8 cellular contexts compared by ENCODE assay signal in the genomic region with DNA sequence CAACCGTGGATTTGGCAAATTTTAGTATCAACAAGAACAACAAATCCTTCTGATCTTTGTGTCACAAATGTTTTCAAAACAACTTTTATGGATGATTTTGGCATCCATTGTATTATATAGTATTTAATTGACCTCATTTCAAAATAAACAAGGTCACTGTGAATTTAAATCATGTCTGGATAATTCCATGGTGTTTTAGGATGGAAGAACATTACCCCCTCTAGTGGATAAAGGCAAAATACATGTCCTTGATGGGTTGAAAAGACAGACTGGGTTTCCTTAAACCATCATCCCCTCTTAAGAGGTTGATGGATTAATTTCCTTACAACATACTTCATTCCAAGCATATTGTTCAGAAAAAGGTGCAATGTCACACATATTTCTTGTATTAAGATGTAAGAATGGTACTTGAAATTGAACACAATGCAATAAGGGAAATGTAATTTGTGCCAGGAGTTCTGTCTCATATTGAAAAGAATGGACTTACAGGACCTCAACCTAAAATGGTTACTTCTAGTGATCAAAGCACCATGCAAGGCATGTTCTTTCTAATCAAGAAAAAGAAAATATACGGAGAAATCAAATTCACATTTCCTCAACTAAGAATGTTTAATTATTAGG.
DNase-seq lines count a peak whose midpoint lies in the region; ATAC-seq and TF ChIP-seq lines count a peak whose summit lies in the region.

No MANE protein-coding gene starts in this region.

- intact Hi-C loops in HCT116 (cut with micrococcal nuclease) (loop anchor here (10.0 kb wide), 1 partner anchor 1742 kb away; no protein-coding TSS in a partner anchor), dorsolateral prefrontal cortex (cut with DNase I) (no loop called here)

- peaks cover 0 to 2% (median 0%) of the 10 kb centered on the region in 5 donors for H3K9me3 Mint-ChIP-seq in CD8-positive, alpha-beta memory T cell

- no peak for ATAC-seq in HCT116

- CTCF ChIA-PET in HCT116 (lab: Charles Lee) = no interaction called here
- CTCF ChIA-PET in CD8-positive, alpha-beta memory T cell (lab: Charles Lee) = no interaction called here

- H2BK5ac ChIP-seq in neuronal stem cell (ENCODE audit: low read length) = no peak overlapping the region

- peak; percentile 4 for DNase-seq in AG08395 (ENCODE audit: low spot score)
- no peak for DNase-seq in HCT116 (ENCODE audit: low read depth, low spot score)
- DNase-seq in NCI-H748 (lab: John Stamatoyannopoulos, UW; ENCODE audit: unreplicated experiment) = peak; percentile 31
- no peak for DNase-seq in dorsolateral prefrontal cortex
- DNase-seq in neuronal stem cell (ENCODE audit: low spot score) = peak; percentile 15
- no peak for DNase-seq in activated CD8-positive, alpha-beta memory T cell treated with anti-CD3 and anti-CD28 coated beads, Interleukin-2, amount 50 U/mL, for 48 hours
- no peak for DNase-seq in stimulated activated CD4-positive, alpha-beta T cell treated with anti-CD3 and anti-CD28 coated beads, Interleukin-12 subunit alpha, Interleukin-12 subunit beta, amount 100 ng/mL, for 4 hours
- DNase-seq in CD8-positive, alpha-beta memory T cell = no peak

- H3K9me3 ChIP-seq in HCT116 (ENCODE audit: control insufficient read depth in 1 of 2, insufficient read depth in 1 of 2, low read depth in 1 of 2, low read length in 2 of 2) (peaks cover 0 to 4% of the 10 kb centered on the region in 2 experiments; a peak in 2 of 4 replicates), neuronal stem cell (replicated peaks in 1 of 2; ENCODE audit: control insufficient read depth in 2 of 2, insufficient read depth in 1 of 2, low read depth in 1 of 2, low read length in 2 of 2) (no peaks in the 10 kb centered on the region)
- H3K9me3 ChIP-seq in CD8-positive, alpha-beta memory T cell (ENCODE audit: low read length) = no peaks in the 10 kb centered on the region

- no peak overlapping the region for H4K91ac ChIP-seq in neuronal stem cell (ENCODE audit: low read depth, low read length, poor library complexity)

- no peak overlapping the region for H3K14ac ChIP-seq in neuronal stem cell (ENCODE audit: low read length)

- H2BK120ac ChIP-seq in neuronal stem cell (ENCODE audit: low read depth, low read length) = no peak overlapping the region

- peaks cover 6 to 16% of the 10 kb centered on the region in 2 donors for H3K27me3 Mint-ChIP-seq in CD8-positive, alpha-beta memory T cell

- no peak overlapping the region for H3K23ac ChIP-seq in neuronal stem cell (ENCODE audit: low read depth, low read length, poor library complexity)

- H3K36me3 Mint-ChIP-seq in CD8-positive, alpha-beta memory T cell = no peaks in the 10 kb centered on the region

- H3K9me2 ChIP-seq in HCT116 (ENCODE audit: insufficient read depth) = no peaks in the 10 kb centered on the region

- no peaks in the 10 kb centered on the region for H3K79me1 ChIP-seq in neuronal stem cell (ENCODE audit: low read depth, low read length)

- no peak overlapping the region for H3K27ac ChIP-seq in HCT116 (ENCODE audit: low read depth, low read length)
- H3K27ac ChIP-seq in dorsolateral prefrontal cortex = no peak overlapping the region
- no peak overlapping the region for H3K27ac ChIP-seq in neuronal stem cell (replicated peaks; ENCODE audit: low read length)
- no peak overlapping the region for H3K27ac ChIP-seq in CD8-positive, alpha-beta memory T cell (ENCODE audit: low read depth, low read length)

- H3K4me3 Mint-ChIP-seq in CD8-positive, alpha-beta memory T cell = no peak overlapping the region

- no CpG with 5 or more reads among the region's 2 CpGs for WGBS in neuronal stem cell (ENCODE audit: extremely low coverage in 2 of 2, insufficient read length in 2 of 2, insufficient replicate concordance in 1 of 2), 2 donors

- H3K4ac ChIP-seq in neuronal stem cell (ENCODE audit: low read length) = no peak overlapping the region

- H4K20me1 ChIP-seq in HCT116 (ENCODE audit: insufficient read depth) = no peaks in the 10 kb centered on the region

- TF ChIP-seq CTCF in HCT116 (IDR thresholded peaks at IDR 0.05 in 2 of 3, conservative IDR thresholded peaks at IDR 0.05 in 1 of 3; ENCODE audit: borderline replicate concordance in 1 of 3, insufficient read depth in 1 of 3, low read depth in 2 of 3, low read length in 2 of 3) (peak in 2 of 3 experiments; percentile 32 to 51; a peak in 3 of 6 replicates), dorsolateral prefrontal cortex (IDR thresholded peaks at IDR 0.05 in 54 of 56, conservative IDR thresholded peaks at IDR 0.05 in 2 of 56; ENCODE audit: low read depth in 1 of 56, partially characterized antibody in 56 of 56) (peak; percentile 55 to 80 (median 71))

- H2AFZ ChIP-seq in HCT116 (ENCODE audit: low read depth, low read length, poor library complexity, severe bottlenecking) (no peak overlapping the region), neuronal stem cell (ENCODE audit: low read length) (no peak overlapping the region)

- H3K27me3 ChIP-seq in HCT116 (ENCODE audit: insufficient read depth, low read length) (no peaks in the 10 kb centered on the region), dorsolateral prefrontal cortex (no peaks in the 10 kb centered on the region), neuronal stem cell (ENCODE audit: control insufficient read depth in 3 of 3, insufficient read depth in 3 of 3, low read depth in 1 of 3, low read length in 3 of 3) (no peaks in the 10 kb centered on the region)
- no peaks in the 10 kb centered on the region for H3K27me3 ChIP-seq in CD8-positive, alpha-beta memory T cell (ENCODE audit: insufficient read depth, low read length, poor library complexity, severe bottlenecking)

- POLR2A ChIA-PET in HCT116 (lab: Charles Lee) = no interaction called here
- POLR2A ChIA-PET in CD8-positive, alpha-beta memory T cell (lab: Charles Lee) = no interaction called here

- RAD21 ChIA-PET in HCT116 (lab: Charles Lee; ENCODE audit: low non-redundant PET in 1 of 2, low total read pairs in 2 of 2, uncharacterized antibody in 2 of 2, unreplicated experiment in 2 of 2) = no interaction called here

- H2AK5ac ChIP-seq in neuronal stem cell (ENCODE audit: low read depth, low read length) = no peak overlapping the region

- H3K27ac Mint-ChIP-seq in CD8-positive, alpha-beta memory T cell = no peak overlapping the region

- H3K4me3 ChIP-seq in HCT116 (replicated peaks in 1 of 2; ENCODE audit: low read depth in 1 of 2, low read length in 2 of 2) (no peak overlapping the region), dorsolateral prefrontal cortex (peak overlapping the region in 1 of 59 donors; percentile 1), neuronal stem cell (ENCODE audit: low read length in 2 of 2) (no peak overlapping the region)
- H3K4me3 ChIP-seq in CD8-positive, alpha-beta memory T cell (ENCODE audit: low read length) = no peak overlapping the region

- TF ChIP-seq RAD21 in HCT116 (IDR thresholded peaks at IDR 0.05; ENCODE audit: low read depth) = peak; percentile 14; the same call in 1 of the 2 replicates

- H3K4me1 Mint-ChIP-seq in CD8-positive, alpha-beta memory T cell = peaks cover 0 to 4% (median 2%) of the 10 kb centered on the region in 3 donors

- no peak overlapping the region for H3K18ac ChIP-seq in neuronal stem cell (ENCODE audit: low read length)

- no peaks in the 10 kb centered on the region for H3K4me1 ChIP-seq in HCT116 (ENCODE audit: control insufficient read depth in 1 of 2, insufficient read depth in 2 of 2, low read length in 2 of 2)
- no peaks in the 10 kb centered on the region for H3K4me1 ChIP-seq in neuronal stem cell (ENCODE audit: control insufficient read depth in 2 of 2, insufficient read depth in 1 of 2, low read depth in 1 of 2, low read length in 2 of 2)
- no peaks in the 10 kb centered on the region for H3K4me1 ChIP-seq in CD8-positive, alpha-beta memory T cell (ENCODE audit: insufficient read depth, low read length)

- BruUV-seq in HCT116 (replicated peaks; lab: Mats Ljungman, UMichigan) = no TSS peak

- no peak overlapping the region for H4K8ac ChIP-seq in neuronal stem cell (ENCODE audit: low read depth, low read length)

- H3K36me3 ChIP-seq in HCT116 (ENCODE audit: control insufficient read depth in 1 of 2, insufficient read depth in 2 of 2, low read length in 2 of 2) (no peaks in the 10 kb centered on the region), neuronal stem cell (replicated peaks in 1 of 2; ENCODE audit: control insufficient read depth in 2 of 2, insufficient read depth in 2 of 2, low read length in 2 of 2) (no peaks in the 10 kb centered on the region)
- H3K36me3 ChIP-seq in CD8-positive, alpha-beta memory T cell (ENCODE audit: insufficient read depth, low read length) = no peaks in the 10 kb centered on the region

- no peak overlapping the region for H2BK12ac ChIP-seq in neuronal stem cell (ENCODE audit: low read length)

- H3K9ac ChIP-seq in HCT116 (ENCODE audit: low read length) (no peak overlapping the region), neuronal stem cell (ENCODE audit: low read depth, low read length, poor library complexity) (no peak overlapping the region)

- H2BK15ac ChIP-seq in neuronal stem cell (ENCODE audit: low read length) = no peak overlapping the region

- H3K4me2 ChIP-seq in HCT116 (ENCODE audit: low read length) (no peak overlapping the region), neuronal stem cell (ENCODE audit: insufficient read depth, low read length, poor library complexity, severe bottlenecking) (no peak overlapping the region)

- no peak for TF ChIP-seq POLR2A in HCT116 (IDR thresholded peaks at IDR 0.05; ENCODE audit: borderline replicate concordance, extremely low read depth, insufficient read depth, insufficient read length)

- H3K79me2 ChIP-seq in HCT116 (ENCODE audit: insufficient read depth, low read length) = no peaks in the 10 kb centered on the region

Comparison
In these comparisons a context has a peak if more than half of its experiments do, and no peak if none do; other contexts are left out.
1. DNase-seq: peak in AG08395 (single experiment), NCI-H748 (single experiment) and neuronal stem cell (single experiment); none in HCT116 (single experiment), dorsolateral prefrontal cortex (0 of 10), activated CD8-positive, alpha-beta memory T cell treated with anti-CD3 and anti-CD28 coated beads, Interleukin-2, amount 50 U/mL, for 48 hours (single experiment), stimulated activated CD4-positive, alpha-beta T cell treated with anti-CD3 and anti-CD28 coated beads, Interleukin-12 subunit alpha, Interleukin-12 subunit beta, amount 100 ng/mL, for 4 hours (single experiment) and CD8-positive, alpha-beta memory T cell (0 of 5).